Comparison of ENCODE assay signal across 1 cellular context in genomic region chr3:130894130-130894872, GRCh38.
TF ChIP-seq lines count a peak whose summit lies in the region.

No MANE protein-coding gene starts in this region.

TF ChIP-seq in HepG2, 621 proteins besides CTCF, POLR2A, EP300 and RAD21 (continued from another document and continues in another):
- TF ChIP-seq POGK (CRISPR knock-in tag; conservative IDR thresholded peaks at IDR 0.05) (peak; percentile 2; the same call in 1 of the 2 replicates), FLYWCH1 (CRISPR knock-in tag; IDR thresholded peaks at IDR 0.05) (no peak), ZNF746 (CRISPR knock-in tag; IDR thresholded peaks at IDR 0.05) (0 out of 2 replicates have a peak, but pooled peaks have one; percentile 26), RBFOX2 (IDR thresholded peaks at IDR 0.05; ENCODE audit: low read depth, low read length) (no peak), MATR3 (CRISPR knock-in tag; IDR thresholded peaks at IDR 0.05) (no peak), ZNF878 (CRISPR knock-in tag; IDR thresholded peaks at IDR 0.05) (0 out of 2 replicates have a peak, but pooled peaks have one; percentile 37), NFE2L1 (CRISPR knock-in tag; IDR thresholded peaks at IDR 0.05; ENCODE audit: borderline replicate concordance) (no peak), ZSCAN25 (CRISPR knock-in tag; IDR thresholded peaks at IDR 0.05) (no peak), ZNF20 (CRISPR knock-in tag; IDR thresholded peaks at IDR 0.05) (no peak), ZBTB44 (CRISPR knock-in tag; IDR thresholded peaks at IDR 0.05) (no peak), ZNF484 (CRISPR knock-in tag; IDR thresholded peaks at IDR 0.05; ENCODE audit: borderline replicate concordance, low read depth) (no peak), ZFP1 (CRISPR knock-in tag; IDR thresholded peaks at IDR 0.05) (no peak), CBX1 (IDR thresholded peaks at IDR 0.05; ENCODE audit: low read depth) (no peak), ZBTB7B (CRISPR knock-in tag; IDR thresholded peaks at IDR 0.05) (no peak), ZNF44 (CRISPR knock-in tag; IDR thresholded peaks at IDR 0.05) (no peak), SNAPC4 (CRISPR knock-in tag; IDR thresholded peaks at IDR 0.05) (0 out of 2 replicates have a peak, but pooled peaks have one; percentile 9), SMAD1 (CRISPR knock-in tag; IDR thresholded peaks at IDR 0.05; ENCODE audit: borderline replicate concordance, low read depth) (no peak), NR3C1 (CRISPR knock-in tag; IDR thresholded peaks at IDR 0.05) (no peak), SP4 (CRISPR knock-in tag; IDR thresholded peaks at IDR 0.05) (0 out of 2 replicates have a peak, but pooled peaks have one; percentile 6), ZNF607 (CRISPR knock-in tag; IDR thresholded peaks at IDR 0.05; ENCODE audit: borderline replicate concordance) (no peak), NFIC (IDR thresholded peaks at IDR 0.05; ENCODE audit: low read length) (no peak), ZNF605 (CRISPR knock-in tag; IDR thresholded peaks at IDR 0.05) (peak; percentile 53; the same call in 1 of the 2 replicates), ZNF749 (CRISPR knock-in tag; IDR thresholded peaks at IDR 0.05; ENCODE audit: borderline replicate concordance) (0 out of 2 replicates have a peak, but pooled peaks have one; percentile 2), PTBP1 (IDR thresholded peaks at IDR 0.05; ENCODE audit: low read depth, low read length, poor library complexity, severe bottlenecking) (peak; percentile 25), ASH2L (IDR thresholded peaks at IDR 0.05; ENCODE audit: insufficient read length, low read depth, low read length) (peak; percentile 8), ZNF33B (CRISPR knock-in tag; IDR thresholded peaks at IDR 0.05) (0 out of 2 replicates have a peak, but pooled peaks have one; percentile 9), ZNF567 (CRISPR knock-in tag; IDR thresholded peaks at IDR 0.05; ENCODE audit: borderline replicate concordance) (no peak), TEAD2 (CRISPR knock-in tag; IDR thresholded peaks at IDR 0.05) (0 out of 2 replicates have a peak, but pooled peaks have one; percentile 4), KMT2B (CRISPR knock-in tag; IDR thresholded peaks at IDR 0.05) (peak; percentile 4; the same call in 1 of the 2 replicates), ZNF619 (CRISPR knock-in tag; IDR thresholded peaks at IDR 0.05) (no peak), ZMYM2 (CRISPR knock-in tag; IDR thresholded peaks at IDR 0.05) (peak; percentile 76; the same call in 1 of the 2 replicates), ZNF740 (CRISPR knock-in tag; IDR thresholded peaks at IDR 0.05) (peak; percentile 77), KLF9 (CRISPR knock-in tag; IDR thresholded peaks at IDR 0.05; ENCODE audit: low read depth) (no peak), TFDP1 (CRISPR knock-in tag; IDR thresholded peaks at IDR 0.05; ENCODE audit: borderline replicate concordance) (no peak), SP5 (CRISPR knock-in tag; IDR thresholded peaks at IDR 0.05; ENCODE audit: borderline replicate concordance, low read depth) (0 out of 2 replicates have a peak, but pooled peaks have one; percentile 32), HMGXB4 (CRISPR knock-in tag; IDR thresholded peaks at IDR 0.05; ENCODE audit: borderline replicate concordance in 1 of 2, low read depth in 1 of 2) (0 out of 4 replicates have a peak, but pooled peaks of 1 of the 2 experiments have one; percentile 15), SMC3 (IDR thresholded peaks at IDR 0.05; ENCODE audit: low read length) (no peak), PATZ1 (CRISPR knock-in tag; IDR thresholded peaks at IDR 0.05) (peak; percentile 53), TBX2 (CRISPR knock-in tag; IDR thresholded peaks at IDR 0.05; ENCODE audit: borderline replicate concordance) (no peak), MAZ (IDR thresholded peaks at IDR 0.05; ENCODE audit: borderline replicate concordance, low read depth, low read length) (0 out of 2 replicates have a peak, but pooled peaks have one; percentile 13), MAZ (CRISPR knock-in tag; IDR thresholded peaks at IDR 0.05; ENCODE audit: low read depth) (no peak; the same call in 1 of the 2 replicates), ZNF777 (CRISPR knock-in tag; IDR thresholded peaks at IDR 0.05) (peak; percentile 73; the same call in 1 of the 2 replicates)
- TF ChIP-seq, protein P1, sequence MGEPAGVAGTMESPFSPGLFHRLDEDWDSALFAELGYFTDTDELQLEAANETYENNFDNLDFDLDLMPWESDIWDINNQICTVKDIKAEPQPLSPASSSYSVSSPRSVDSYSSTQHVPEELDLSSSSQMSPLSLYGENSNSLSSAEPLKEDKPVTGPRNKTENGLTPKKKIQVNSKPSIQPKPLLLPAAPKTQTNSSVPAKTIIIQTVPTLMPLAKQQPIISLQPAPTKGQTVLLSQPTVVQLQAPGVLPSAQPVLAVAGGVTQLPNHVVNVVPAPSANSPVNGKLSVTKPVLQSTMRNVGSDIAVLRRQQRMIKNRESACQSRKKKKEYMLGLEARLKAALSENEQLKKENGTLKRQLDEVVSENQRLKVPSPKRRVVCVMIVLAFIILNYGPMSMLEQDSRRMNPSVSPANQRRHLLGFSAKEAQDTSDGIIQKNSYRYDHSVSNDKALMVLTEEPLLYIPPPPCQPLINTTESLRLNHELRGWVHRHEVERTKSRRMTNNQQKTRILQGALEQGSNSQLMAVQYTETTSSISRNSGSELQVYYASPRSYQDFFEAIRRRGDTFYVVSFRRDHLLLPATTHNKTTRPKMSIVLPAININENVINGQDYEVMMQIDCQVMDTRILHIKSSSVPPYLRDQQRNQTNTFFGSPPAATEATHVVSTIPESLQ (CRISPR knock-in tag; conservative IDR thresholded peaks at IDR 0.05), result no peak
- TF ChIP-seq, protein P2, sequence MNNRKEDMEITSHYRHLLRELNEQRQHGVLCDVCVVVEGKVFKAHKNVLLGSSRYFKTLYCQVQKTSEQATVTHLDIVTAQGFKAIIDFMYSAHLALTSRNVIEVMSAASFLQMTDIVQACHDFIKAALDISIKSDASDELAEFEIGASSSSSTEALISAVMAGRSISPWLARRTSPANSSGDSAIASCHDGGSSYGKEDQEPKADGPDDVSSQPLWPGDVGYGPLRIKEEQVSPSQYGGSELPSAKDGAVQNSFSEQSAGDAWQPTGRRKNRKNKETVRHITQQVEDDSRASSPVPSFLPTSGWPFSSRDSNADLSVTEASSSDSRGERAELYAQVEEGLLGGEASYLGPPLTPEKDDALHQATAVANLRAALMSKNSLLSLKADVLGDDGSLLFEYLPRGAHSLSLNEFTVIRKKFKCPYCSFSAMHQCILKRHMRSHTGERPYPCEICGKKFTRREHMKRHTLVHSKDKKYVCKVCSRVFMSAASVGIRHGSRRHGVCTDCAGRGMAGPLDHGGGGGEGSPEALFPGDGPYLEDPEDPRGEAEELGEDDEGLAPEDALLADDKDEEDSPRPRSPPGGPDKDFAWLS (CRISPR knock-in tag; IDR thresholded peaks at IDR 0.05; ENCODE audit: borderline replicate concordance), result no peak
- TF ChIP-seq, protein P3, sequence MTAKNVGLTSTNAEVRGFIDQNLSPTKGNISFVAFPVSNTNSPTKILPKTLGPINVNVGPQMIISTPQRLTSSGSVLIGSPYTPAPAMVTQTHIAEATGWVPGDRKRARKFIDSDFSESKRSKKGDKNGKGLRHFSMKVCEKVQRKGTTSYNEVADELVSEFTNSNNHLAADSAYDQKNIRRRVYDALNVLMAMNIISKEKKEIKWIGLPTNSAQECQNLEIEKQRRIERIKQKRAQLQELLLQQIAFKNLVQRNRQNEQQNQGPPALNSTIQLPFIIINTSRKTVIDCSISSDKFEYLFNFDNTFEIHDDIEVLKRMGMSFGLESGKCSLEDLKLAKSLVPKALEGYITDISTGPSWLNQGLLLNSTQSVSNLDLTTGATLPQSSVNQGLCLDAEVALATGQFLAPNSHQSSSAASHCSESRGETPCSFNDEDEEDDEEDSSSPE (CRISPR knock-in tag; IDR thresholded peaks at IDR 0.05), result 0 out of 2 replicates have a peak, but pooled peaks have one; percentile 4
